Comparison of ENCODE assay signal across 13 cellular contexts in the genomic region with DNA sequence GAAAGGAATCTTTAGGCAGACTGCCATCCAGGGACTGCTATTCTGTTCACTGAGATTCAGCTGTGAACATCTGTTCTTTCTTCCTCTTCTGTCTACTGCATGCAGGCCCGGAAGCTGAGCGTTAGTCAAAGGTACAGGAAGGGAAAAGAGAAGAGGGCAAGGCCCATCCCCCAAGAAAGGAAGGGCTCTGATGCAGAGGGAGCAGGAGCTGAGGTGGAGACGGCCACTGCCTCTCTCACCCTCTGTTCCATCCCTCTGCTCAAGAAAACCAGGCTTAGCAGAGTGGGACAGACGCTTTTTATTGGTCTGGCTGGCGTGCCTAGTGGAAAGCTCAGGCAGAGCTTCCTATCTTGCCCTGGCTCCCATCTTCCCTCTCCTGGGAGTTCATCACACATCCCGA. TPM values are rescaled to one million over a fixed set of nuclear protein-coding genes. Genes with fewer than 3 reads are reported as not detected.
A peak's percentile ranks its signal among the peaks of the same experiment; 100 is the strongest.
DNase-seq lines count a peak whose midpoint lies in the region; ATAC-seq, FAIRE-seq and TF ChIP-seq lines count a peak whose summit lies in the region.
"Had no signal": no experiment of that assay in that cellular context is flagged by ENCODE, and none has a peak within 500 bp of the region (broad histone marks: within the 10 kb centered on the region; RNA-seq: fewer than 3 reads in every experiment).

No MANE protein-coding gene starts in this region.

- ATAC-seq in CD4-positive, alpha-beta T cell (ENCODE audit: poor library complexity): peak; percentile 33
- ATAC-seq in activated naive CD8-positive, alpha-beta T cell treated with anti-CD3 and anti-CD28 coated beads, Interleukin-2, amount 50 U/mL, for 24 hours: no peak
- ATAC-seq in naive thymus-derived CD4-positive, alpha-beta T cell: peak; percentile 62
- ATAC-seq in activated T-cell treated with anti-CD3 and anti-CD28 coated beads, Interleukin-2, amount 50 U/mL, for 4 hours: no peak
- ATAC-seq: stimulated activated effector memory CD8-positive, alpha-beta T cell treated with anti-CD3 and anti-CD28 coated beads, Interleukin-12 subunit alpha, Interleukin-12 subunit beta, amount 100 ng/mL, for 72 hours had no signal

- no peaks in the 10 kb centered on the region for H3K36me3 ChIP-seq in naive thymus-derived CD4-positive, alpha-beta T cell (ENCODE audit: control insufficient read depth in 2 of 3, insufficient read depth in 3 of 3, low read length in 3 of 3)

- no peaks in the 10 kb centered on the region for H3K27me3 Mint-ChIP-seq in CD4-positive, alpha-beta T cell
- no peaks in the 10 kb centered on the region for H3K27me3 Mint-ChIP-seq in activated naive CD8-positive, alpha-beta T cell treated with anti-CD3 and anti-CD28 coated beads, Interleukin-2, amount 50 U/mL, for 24 hours
- no peaks in the 10 kb centered on the region for H3K27me3 Mint-ChIP-seq in naive thymus-derived CD4-positive, alpha-beta T cell
- no peaks in the 10 kb centered on the region for H3K27me3 Mint-ChIP-seq in activated T-cell treated with anti-CD3 and anti-CD28 coated beads, Interleukin-2, amount 50 U/mL, for 4 hours (ENCODE audit: low read depth)

- peaks cover 38% of the 10 kb centered on the region for H3K4me1 Mint-ChIP-seq in CD4-positive, alpha-beta T cell (ENCODE audit: low read depth)
- H3K4me1 Mint-ChIP-seq in activated naive CD8-positive, alpha-beta T cell treated with anti-CD3 and anti-CD28 coated beads, Interleukin-2, amount 50 U/mL, for 24 hours: peaks cover 17% of the 10 kb centered on the region
- H3K4me1 Mint-ChIP-seq in naive thymus-derived CD4-positive, alpha-beta T cell: peaks cover 10 to 49% (median 33%) of the 10 kb centered on the region in 7 donors
- H3K4me1 Mint-ChIP-seq in activated T-cell treated with anti-CD3 and anti-CD28 coated beads, Interleukin-2, amount 50 U/mL, for 4 hours (ENCODE audit: low read depth): peaks cover 26% of the 10 kb centered on the region

- H3K4me1 ChIP-seq in naive thymus-derived CD4-positive, alpha-beta T cell (ENCODE audit: control insufficient read depth in 2 of 2, insufficient read depth in 2 of 2, low read length in 2 of 2): peaks cover 0 to 18% of the 10 kb centered on the region in 2 donors

- no peak overlapping the region for H3K4me3 ChIP-seq in naive thymus-derived CD4-positive, alpha-beta T cell (ENCODE audit: low read length)

- no peak for TF ChIP-seq POLR2A in GM12892 (IDR thresholded peaks at IDR 0.05; ENCODE audit: low read depth, low read length)

- no peaks in the 10 kb centered on the region for H3K9me3 Mint-ChIP-seq in CD4-positive, alpha-beta T cell
- no peaks in the 10 kb centered on the region for H3K9me3 Mint-ChIP-seq in activated naive CD8-positive, alpha-beta T cell treated with anti-CD3 and anti-CD28 coated beads, Interleukin-2, amount 50 U/mL, for 24 hours
- H3K9me3 Mint-ChIP-seq in naive thymus-derived CD4-positive, alpha-beta T cell: no peaks in the 10 kb centered on the region
- H3K9me3 Mint-ChIP-seq in activated T-cell treated with anti-CD3 and anti-CD28 coated beads, Interleukin-2, amount 50 U/mL, for 4 hours: no peaks in the 10 kb centered on the region
- H3K9me3 Mint-ChIP-seq: stimulated activated effector memory CD8-positive, alpha-beta T cell treated with anti-CD3 and anti-CD28 coated beads, Interleukin-12 subunit alpha, Interleukin-12 subunit beta, amount 100 ng/mL, for 72 hours had no signal

- POLR2A ChIA-PET in CD4-positive, alpha-beta T cell (lab: Charles Lee): interaction anchor here (0.9 to 2.5 kb wide), 4 partner anchors 11 to 110 kb away, joined by 3 to 17 read pairs (median 7); a partner anchor contains a TSS
- POLR2A ChIA-PET in naive thymus-derived CD4-positive, alpha-beta T cell (lab: Charles Lee): interaction anchor here (1.8 kb wide), 1 partner anchor 106 kb away, joined by 4 read pairs; no protein-coding TSS in a partner anchor

- CTCF ChIA-PET in CD4-positive, alpha-beta T cell (lab: Charles Lee): interaction anchor here (1.1 to 4.0 kb wide), 6 partner anchors 10 to 120 kb away, joined by 3 to 118 read pairs (median 8); a partner anchor contains a TSS
- CTCF ChIA-PET in naive thymus-derived CD4-positive, alpha-beta T cell (lab: Charles Lee): interaction anchor here (0.6 to 14.4 kb wide), 9 partner anchors 12 to 475 kb away, joined by 3 to 262 read pairs (median 5); a partner anchor contains a TSS

- in situ Hi-C loops in KBM-7 (cut with MboI; ENCODE audit: low pct_unique_long_range_greater_than_20kb, low sequenced_read_pairs): loop anchor here (10.0 to 25.0 kb wide), 2 partner anchors 109 to 467 kb away; a partner anchor contains a TSS

- no peak for FAIRE-seq in GM12892 (lab: Jason Lieb, UNC)
- FAIRE-seq: H54 had no signal

- DNase-seq in CD4-positive, alpha-beta T cell: no peak
- DNase-seq in KBM-7 (peak; percentile 69), NCI-H510A treated with DMSO at 0.1 percent for 48 hours (lab: John Stamatoyannopoulos, UW) (no peak), NCI-H1048 (lab: John Stamatoyannopoulos, UW) (no peak), GM12892 (ENCODE audit: insufficient read length) (no peak)
- no peak for DNase-seq in activated naive CD8-positive, alpha-beta T cell treated with anti-CD3 and anti-CD28 coated beads, Interleukin-2, amount 50 U/mL, for 24 hours
- no peak for DNase-seq in naive thymus-derived CD4-positive, alpha-beta T cell
- no peak for DNase-seq in activated T-cell treated with anti-CD3 and anti-CD28 coated beads, Interleukin-2, amount 50 U/mL, for 4 hours
- DNase-seq: midbrain, NCI-H2029, RPMI8226 had no signal

- TF ChIP-seq CTCF in CD4-positive, alpha-beta T cell (IDR thresholded peaks at IDR 0.05): no peak

- no peak overlapping the region for H3K4me3 Mint-ChIP-seq in CD4-positive, alpha-beta T cell
- H3K4me3 Mint-ChIP-seq in activated naive CD8-positive, alpha-beta T cell treated with anti-CD3 and anti-CD28 coated beads, Interleukin-2, amount 50 U/mL, for 24 hours: no peak overlapping the region
- peak overlapping the region in 6 of 10 donors; percentile 0 to 64 (median 40) for H3K4me3 Mint-ChIP-seq in naive thymus-derived CD4-positive, alpha-beta T cell
- H3K4me3 Mint-ChIP-seq in activated T-cell treated with anti-CD3 and anti-CD28 coated beads, Interleukin-2, amount 50 U/mL, for 4 hours: no peak overlapping the region
- H3K4me3 Mint-ChIP-seq: stimulated activated effector memory CD8-positive, alpha-beta T cell treated with anti-CD3 and anti-CD28 coated beads, Interleukin-12 subunit alpha, Interleukin-12 subunit beta, amount 100 ng/mL, for 72 hours had no signal

- H3K27ac ChIP-seq in CD4-positive, alpha-beta T cell (ENCODE audit: low read depth, low read length): no peak overlapping the region
- no peak overlapping the region for H3K27ac ChIP-seq in naive thymus-derived CD4-positive, alpha-beta T cell (ENCODE audit: low read depth, low read length)

- H3K36me3 Mint-ChIP-seq in CD4-positive, alpha-beta T cell (ENCODE audit: low read depth): peaks cover 16% of the 10 kb centered on the region
- peaks cover 14% of the 10 kb centered on the region for H3K36me3 Mint-ChIP-seq in activated naive CD8-positive, alpha-beta T cell treated with anti-CD3 and anti-CD28 coated beads, Interleukin-2, amount 50 U/mL, for 24 hours (ENCODE audit: low read depth)
- H3K36me3 Mint-ChIP-seq in naive thymus-derived CD4-positive, alpha-beta T cell: peaks cover 0 to 23% (median 4%) of the 10 kb centered on the region in 5 donors
- peaks cover 14% of the 10 kb centered on the region for H3K36me3 Mint-ChIP-seq in activated T-cell treated with anti-CD3 and anti-CD28 coated beads, Interleukin-2, amount 50 U/mL, for 4 hours (ENCODE audit: insufficient read depth)

- peak overlapping the region; percentile 43 for H3K27ac Mint-ChIP-seq in CD4-positive, alpha-beta T cell
- peak overlapping the region; percentile 14 for H3K27ac Mint-ChIP-seq in activated naive CD8-positive, alpha-beta T cell treated with anti-CD3 and anti-CD28 coated beads, Interleukin-2, amount 50 U/mL, for 24 hours
- H3K27ac Mint-ChIP-seq in naive thymus-derived CD4-positive, alpha-beta T cell: peak overlapping the region; percentile 38 to 94 (median 71)
- H3K27ac Mint-ChIP-seq: stimulated activated effector memory CD8-positive, alpha-beta T cell treated with anti-CD3 and anti-CD28 coated beads, Interleukin-12 subunit alpha, Interleukin-12 subunit beta, amount 100 ng/mL, for 72 hours had no signal

- no peaks in the 10 kb centered on the region for H3K27me3 ChIP-seq in CD4-positive, alpha-beta T cell (ENCODE audit: control insufficient read depth, insufficient read depth, low read length)
- H3K27me3 ChIP-seq in naive thymus-derived CD4-positive, alpha-beta T cell (ENCODE audit: control insufficient read depth in 2 of 2, insufficient read depth in 2 of 2, low read length in 2 of 2): no peaks in the 10 kb centered on the region

- no peaks in the 10 kb centered on the region for H3K9me3 ChIP-seq in CD4-positive, alpha-beta T cell (ENCODE audit: control insufficient read depth, low read length)
- no peaks in the 10 kb centered on the region for H3K9me3 ChIP-seq in naive thymus-derived CD4-positive, alpha-beta T cell (ENCODE audit: control insufficient read depth in 2 of 3, low read length in 3 of 3)

- intact Hi-C loops in CD4-positive, alpha-beta T cell (cut with DNase I, micrococcal nuclease): no loop called here
- intact Hi-C loops in naive thymus-derived CD4-positive, alpha-beta T cell (cut with micrococcal nuclease): loop anchor here (2.0 kb wide), 2 partner anchors 57 to 71 kb away; a partner anchor contains a TSS

RNA-seq across cellular contexts. Expression of a gene that starts 57.5 kb away (rescaled TPM):
- 10 to 100 TPM; 21.3 to 22.0 TPM for total RNA-seq in CD4-positive, alpha-beta T cell
- 10 to 100 TPM; 24.8 to 52.7 (median 28.2) TPM for total RNA-seq in naive thymus-derived CD4-positive, alpha-beta T cell
- polyA plus RNA-seq in naive thymus-derived CD4-positive, alpha-beta T cell: 100 to 1,000 TPM; 126 to 139 TPM
- total RNA-seq in activated T-cell treated with anti-CD3 and anti-CD28 coated beads, Interleukin-2, amount 50 U/mL, for 4 hours: 10 to 100 TPM; 54.1 to 58.8 (median 55.7) TPM
- 93.4 TPM for polyA plus RNA-seq in GM12892 (2012; ENCODE audit: missing spikeins)

Comparison
In these comparisons a context has a peak if more than half of its experiments do, and no peak if none do; other contexts are left out.
1. ATAC-seq: peak in CD4-positive, alpha-beta T cell (single experiment) and naive thymus-derived CD4-positive, alpha-beta T cell (single experiment); none in activated naive CD8-positive, alpha-beta T cell treated with anti-CD3 and anti-CD28 coated beads, Interleukin-2, amount 50 U/mL, for 24 hours (single experiment) and activated T-cell treated with anti-CD3 and anti-CD28 coated beads, Interleukin-2, amount 50 U/mL, for 4 hours (0 of 2).
2. H3K27ac Mint-ChIP-seq: peak in every context shown above with its lines; median percentile 71 in naive thymus-derived CD4-positive, alpha-beta T cell; 43 in CD4-positive, alpha-beta T cell; 14 in activated naive CD8-positive, alpha-beta T cell treated with anti-CD3 and anti-CD28 coated beads, Interleukin-2, amount 50 U/mL, for 24 hours.
3. H3K4me3 Mint-ChIP-seq: peak in naive thymus-derived CD4-positive, alpha-beta T cell (6 of 10); none in CD4-positive, alpha-beta T cell (single experiment), activated naive CD8-positive, alpha-beta T cell treated with anti-CD3 and anti-CD28 coated beads, Interleukin-2, amount 50 U/mL, for 24 hours (single experiment) and activated T-cell treated with anti-CD3 and anti-CD28 coated beads, Interleukin-2, amount 50 U/mL, for 4 hours (single experiment).
4. intact Hi-C loops: an anchor here in naive thymus-derived CD4-positive, alpha-beta T cell (2.0 kb wide); none called in CD4-positive, alpha-beta T cell.